2 cellular contexts compared by ENCODE assay signal in the genomic region with DNA sequence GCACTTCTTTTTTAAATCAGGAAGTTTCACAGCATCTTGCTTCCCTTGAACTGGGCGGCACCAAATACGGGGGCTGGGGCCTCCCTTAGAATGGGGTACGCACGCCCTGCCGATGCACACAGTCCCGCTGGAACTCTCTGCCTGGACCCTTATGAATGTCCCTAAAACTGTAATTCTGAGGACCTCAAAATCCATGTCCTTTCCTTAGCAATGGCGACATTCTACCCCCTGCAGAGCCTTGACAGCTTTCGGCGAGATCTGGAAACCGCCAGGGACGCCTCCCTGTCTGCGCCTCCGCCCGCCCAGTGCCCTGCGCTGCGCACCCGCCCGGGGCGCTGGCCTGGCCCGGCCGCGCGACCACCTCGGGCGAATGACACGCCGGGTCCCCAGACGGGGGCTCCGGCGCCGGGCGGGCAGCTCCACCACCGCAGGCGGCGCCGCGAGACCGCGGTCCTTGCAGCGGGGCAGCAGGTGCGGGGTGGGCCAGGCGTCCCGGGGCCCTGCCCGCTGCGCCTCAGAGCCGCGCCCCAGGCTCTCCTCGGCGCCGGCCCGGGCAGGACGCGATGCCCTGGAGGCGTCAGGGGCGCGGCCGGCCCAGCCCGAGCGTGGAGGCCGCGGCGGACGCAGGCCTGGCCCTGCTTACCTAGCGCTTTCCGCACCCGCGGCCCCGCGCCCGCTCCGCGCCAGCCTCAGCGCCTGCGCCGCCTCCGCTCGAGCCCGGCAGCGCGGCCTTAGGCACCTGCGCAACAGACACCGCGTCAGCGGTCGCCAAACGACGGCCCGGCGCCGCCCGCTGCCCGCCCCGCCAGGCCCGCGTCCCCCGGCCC.
TF ChIP-seq lines count a peak whose summit lies in the region.

No MANE protein-coding gene starts in this region.

TF ChIP-seq in HEK293, 187 proteins besides CTCF, POLR2A, EP300 and RAD21 (continues in another document):
- TF ChIP-seq ZNF350 (tag by site-specific recombination; IDR thresholded peaks at IDR 0.05) (no peak), SCRT2 (tag by site-specific recombination; IDR thresholded peaks at IDR 0.05) (no peak), SP3 (tag by site-specific recombination; IDR thresholded peaks at IDR 0.05) (no peak), MEIS1 (CRISPR knock-in tag; IDR thresholded peaks at IDR 0.05; ENCODE audit: borderline replicate concordance) (no peak), ZBTB48 (tag by site-specific recombination; IDR thresholded peaks at IDR 0.05) (no peak), ZNF530 (tag by site-specific recombination; IDR thresholded peaks at IDR 0.05; ENCODE audit: low read depth) (no peak), ZNF211 (tag by site-specific recombination; IDR thresholded peaks at IDR 0.05; ENCODE audit: low read depth) (no peak), KLF7 (tag by site-specific recombination; IDR thresholded peaks at IDR 0.05; ENCODE audit: borderline replicate concordance) (no peak), ZNF114 (tag by site-specific recombination; IDR thresholded peaks at IDR 0.05) (no peak), ZNF335 (tag by site-specific recombination; conservative IDR thresholded peaks at IDR 0.05) (peak; percentile 82), ZNF2 (tag by site-specific recombination; IDR thresholded peaks at IDR 0.05) (0 out of 2 replicates have a peak, but pooled peaks have one; percentile 35), ZBTB21 (tag by site-specific recombination; IDR thresholded peaks at IDR 0.05) (no peak), SP7 (tag by site-specific recombination; IDR thresholded peaks at IDR 0.05) (no peak), YY1 (tag by site-specific recombination; IDR thresholded peaks at IDR 0.05) (0 out of 2 replicates have a peak, but pooled peaks have one; percentile 22), ZNF121 (tag by site-specific recombination; IDR thresholded peaks at IDR 0.05) (no peak), ZNF768 (tag by site-specific recombination; IDR thresholded peaks at IDR 0.05) (no peak)
- TF ChIP-seq, protein P1, sequence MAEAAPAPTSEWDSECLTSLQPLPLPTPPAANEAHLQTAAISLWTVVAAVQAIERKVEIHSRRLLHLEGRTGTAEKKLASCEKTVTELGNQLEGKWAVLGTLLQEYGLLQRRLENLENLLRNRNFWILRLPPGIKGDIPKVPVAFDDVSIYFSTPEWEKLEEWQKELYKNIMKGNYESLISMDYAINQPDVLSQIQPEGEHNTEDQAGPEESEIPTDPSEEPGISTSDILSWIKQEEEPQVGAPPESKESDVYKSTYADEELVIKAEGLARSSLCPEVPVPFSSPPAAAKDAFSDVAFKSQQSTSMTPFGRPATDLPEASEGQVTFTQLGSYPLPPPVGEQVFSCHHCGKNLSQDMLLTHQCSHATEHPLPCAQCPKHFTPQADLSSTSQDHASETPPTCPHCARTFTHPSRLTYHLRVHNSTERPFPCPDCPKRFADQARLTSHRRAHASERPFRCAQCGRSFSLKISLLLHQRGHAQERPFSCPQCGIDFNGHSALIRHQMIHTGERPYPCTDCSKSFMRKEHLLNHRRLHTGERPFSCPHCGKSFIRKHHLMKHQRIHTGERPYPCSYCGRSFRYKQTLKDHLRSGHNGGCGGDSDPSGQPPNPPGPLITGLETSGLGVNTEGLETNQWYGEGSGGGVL (tag by site-specific recombination; IDR thresholded peaks at IDR 0.05) = no peak
- TF ChIP-seq, protein P2, sequence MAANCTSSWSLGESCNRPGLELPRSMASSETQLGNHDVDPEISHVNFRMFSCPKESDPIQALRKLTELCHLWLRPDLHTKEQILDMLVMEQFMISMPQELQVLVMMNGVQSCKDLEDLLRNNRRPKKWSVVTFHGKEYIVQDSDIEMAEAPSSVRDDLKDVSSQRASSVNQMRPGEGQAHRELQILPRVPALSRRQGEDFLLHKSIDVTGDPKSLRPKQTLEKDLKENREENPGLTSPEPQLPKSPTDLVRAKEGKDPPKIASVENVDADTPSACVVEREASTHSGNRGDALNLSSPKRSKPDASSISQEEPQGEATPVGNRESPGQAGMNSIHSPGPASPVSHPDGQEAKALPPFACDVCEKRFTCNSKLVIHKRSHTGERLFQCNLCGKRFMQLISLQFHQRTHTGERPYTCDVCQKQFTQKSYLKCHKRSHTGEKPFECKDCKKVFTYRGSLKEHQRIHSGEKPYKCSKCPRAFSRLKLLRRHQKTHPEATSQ (tag by site-specific recombination; IDR thresholded peaks at IDR 0.05) = no peak
- TF ChIP-seq, protein P3, sequence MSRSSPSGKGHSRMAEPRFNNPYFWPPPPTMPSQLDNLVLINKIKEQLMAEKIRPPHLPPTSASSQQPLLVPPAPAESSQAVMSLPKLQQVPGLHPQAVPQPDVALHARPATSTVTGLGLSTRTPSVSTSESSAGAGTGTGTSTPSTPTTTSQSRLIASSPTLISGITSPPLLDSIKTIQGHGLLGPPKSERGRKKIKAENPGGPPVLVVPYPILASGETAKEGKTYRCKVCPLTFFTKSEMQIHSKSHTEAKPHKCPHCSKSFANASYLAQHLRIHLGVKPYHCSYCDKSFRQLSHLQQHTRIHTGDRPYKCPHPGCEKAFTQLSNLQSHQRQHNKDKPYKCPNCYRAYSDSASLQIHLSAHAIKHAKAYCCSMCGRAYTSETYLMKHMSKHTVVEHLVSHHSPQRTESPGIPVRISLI (tag by site-specific recombination; IDR thresholded peaks at IDR 0.05) = no peak
- TF ChIP-seq, protein P4, sequence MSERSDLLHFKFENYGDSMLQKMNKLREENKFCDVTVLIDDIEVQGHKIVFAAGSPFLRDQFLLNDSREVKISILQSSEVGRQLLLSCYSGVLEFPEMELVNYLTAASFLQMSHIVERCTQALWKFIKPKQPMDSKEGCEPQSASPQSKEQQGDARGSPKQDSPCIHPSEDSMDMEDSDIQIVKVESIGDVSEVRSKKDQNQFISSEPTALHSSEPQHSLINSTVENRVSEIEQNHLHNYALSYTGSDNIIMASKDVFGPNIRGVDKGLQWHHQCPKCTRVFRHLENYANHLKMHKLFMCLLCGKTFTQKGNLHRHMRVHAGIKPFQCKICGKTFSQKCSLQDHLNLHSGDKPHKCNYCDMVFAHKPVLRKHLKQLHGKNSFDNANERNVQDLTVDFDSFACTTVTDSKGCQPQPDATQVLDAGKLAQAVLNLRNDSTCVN (tag by site-specific recombination; optimal IDR thresholded peaks at IDR 0.05) = peak; percentile 21

TF ChIP-seq in H1, 55 proteins besides CTCF, POLR2A, EP300 and RAD21:
- TF ChIP-seq NRF1 (IDR thresholded peaks at IDR 0.05; ENCODE audit: low read depth, low read length) (peak; percentile 36), SIN3A (conservative IDR thresholded peaks at IDR 0.05 in 1 of 2, IDR thresholded peaks at IDR 0.05 in 1 of 2; ENCODE audit: low read depth in 1 of 2, low read length in 2 of 2) (peak; percentile 8 to 80; a peak in 1 of 4 replicates), BRCA1 (IDR thresholded peaks at IDR 0.05; ENCODE audit: low read depth, low read length) (no peak), YY1 (IDR thresholded peaks at IDR 0.05; ENCODE audit: low read depth, low read length) (0 out of 2 replicates have a peak, but pooled peaks have one; percentile 22), TCF12 (IDR thresholded peaks at IDR 0.05; ENCODE audit: low read depth, low read length) (no peak), CTBP2 (IDR thresholded peaks at IDR 0.05; ENCODE audit: borderline replicate concordance, insufficient read depth, insufficient read length, low read length) (peak; percentile 64), MAFK (IDR thresholded peaks at IDR 0.05; ENCODE audit: low read depth, low read length) (no peak), CEBPB (IDR thresholded peaks at IDR 0.05; ENCODE audit: low read depth, low read length) (no peak)
- TF ChIP-seq, protein P5, sequence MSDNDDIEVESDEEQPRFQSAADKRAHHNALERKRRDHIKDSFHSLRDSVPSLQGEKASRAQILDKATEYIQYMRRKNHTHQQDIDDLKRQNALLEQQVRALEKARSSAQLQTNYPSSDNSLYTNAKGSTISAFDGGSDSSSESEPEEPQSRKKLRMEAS (IDR thresholded peaks at IDR 0.05) = 0 out of 2 replicates have a peak, but pooled peaks have one; percentile 4
